Comparison of ENCODE assay signal across 10 cellular contexts in genomic region chr4:9498468-9499058, GRCh38. TPM values are rescaled to one million over a fixed set of nuclear protein-coding genes. Genes with fewer than 3 reads are reported as not detected.
DNase-seq lines count a peak whose midpoint lies in the region; ATAC-seq and TF ChIP-seq lines count a peak whose summit lies in the region.
"Not testable (repeated sequence)": the region's sequence is repeated elsewhere in the genome, so short reads cannot be mapped to it uniquely, and the experiment has no call there.
"Had no signal": no experiment of that assay in that cellular context is flagged by ENCODE, and none has a peak within 500 bp of the region (broad histone marks: within the 10 kb centered on the region; RNA-seq: fewer than 3 reads in every experiment).

No MANE protein-coding gene starts in this region.

- not testable (repeated sequence) for H3K9me3 Mint-ChIP-seq in brain; stimulated activated naive B cell treated with anti-CD40 and anti-IgM and Interleukin-4, amounts not matched to agents 10 μg/mL and 1 μg/mL and 100 μg/mL, for 72 hours

- peaks cover 47% of the 10 kb centered on the region for H3K27me3 Mint-ChIP-seq in brain
- H3K27me3 Mint-ChIP-seq in stimulated activated naive B cell treated with anti-CD40 and anti-IgM and Interleukin-4, amounts not matched to agents 10 μg/mL and 1 μg/mL and 100 μg/mL, for 72 hours, result peaks cover 25 to 51% of the 10 kb centered on the region in 2 donors

- 63% methylated on average over 12 of the region's 33 CpGs for WGBS in hepatocyte (ENCODE audit: low lambda C conversion rate, missing lambda C conversion rate)

- DNase-seq in ELF-1 (ENCODE audit: low read depth, low spot score), result peak; percentile 42
- DNase-seq in NT2/D1 (ENCODE audit: low read depth, low spot score); kidney epithelial cell (ENCODE audit: low read depth); stimulated activated naive B cell treated with anti-CD40 and anti-IgM and Interleukin-4, amounts not matched to agents 10 μg/mL and 1 μg/mL and 100 μg/mL, for 72 hours: not testable (repeated sequence)
- peak; percentile 26 for DNase-seq in hepatocyte (ENCODE audit: low spot score)
- peak; percentile 25 for DNase-seq in mucosa of gallbladder (ENCODE audit: low spot score)

- H4K20me1 ChIP-seq in hepatocyte (ENCODE audit: insufficient read depth, poor library complexity, severe bottlenecking), result not testable (repeated sequence)

- H3K36me3 Mint-ChIP-seq in brain; stimulated activated naive B cell treated with anti-CD40 and anti-IgM and Interleukin-4, amounts not matched to agents 10 μg/mL and 1 μg/mL and 100 μg/mL, for 72 hours: not testable (repeated sequence)

- not testable (repeated sequence) for ATAC-seq in stimulated activated naive B cell treated with anti-CD40 and anti-IgM and Interleukin-4, amounts not matched to agents 10 μg/mL and 1 μg/mL and 100 μg/mL, for 72 hours (replicated peaks)

- H3K9me2 ChIP-seq in hepatocyte (replicated peaks; ENCODE audit: insufficient read depth), result not testable (repeated sequence)

- peak overlapping the region; percentile 61 for H3K9ac ChIP-seq in NT2/D1 (ENCODE audit: insufficient read length, low read depth)

- H3K27me3 ChIP-seq in NT2/D1 (ENCODE audit: insufficient read depth, insufficient read length) (peaks cover 25% of the 10 kb centered on the region), kidney epithelial cell (ENCODE audit: control insufficient read depth, insufficient read depth, low read length) (peaks cover 15% of the 10 kb centered on the region)
- not testable (repeated sequence) for H3K27me3 ChIP-seq in hepatocyte

- H3K4me1 ChIP-seq in NT2/D1 (ENCODE audit: insufficient read depth, insufficient read length); hepatocyte (ENCODE audit: insufficient read depth): not testable (repeated sequence)

- H3K4me3 Mint-ChIP-seq in brain, result peak overlapping the region in 3 of 5 experiments; percentile 32 to 69 (median 68)
- peak overlapping the region; percentile 11 to 43 for H3K4me3 Mint-ChIP-seq in stimulated activated naive B cell treated with anti-CD40 and anti-IgM and Interleukin-4, amounts not matched to agents 10 μg/mL and 1 μg/mL and 100 μg/mL, for 72 hours

- H2AFZ ChIP-seq in hepatocyte, result peak overlapping the region; percentile 15

- not testable (repeated sequence) for H3K36me3 ChIP-seq in NT2/D1 (ENCODE audit: insufficient read depth, insufficient read length, low read length); hepatocyte (replicated peaks; ENCODE audit: insufficient read depth, low read depth); kidney epithelial cell (ENCODE audit: control insufficient read depth, insufficient read depth, low read length)

- not testable (repeated sequence) for H3K4me1 Mint-ChIP-seq in brain; stimulated activated naive B cell treated with anti-CD40 and anti-IgM and Interleukin-4, amounts not matched to agents 10 μg/mL and 1 μg/mL and 100 μg/mL, for 72 hours

- not testable (repeated sequence) for H3K27ac Mint-ChIP-seq in brain; stimulated activated naive B cell treated with anti-CD40 and anti-IgM and Interleukin-4, amounts not matched to agents 10 μg/mL and 1 μg/mL and 100 μg/mL, for 72 hours

- peak overlapping the region; percentile 76 for H3K4me2 ChIP-seq in hepatocyte

- TF ChIP-seq CTCF in brain (conservative IDR thresholded peaks at IDR 0.05); hepatocyte (IDR thresholded peaks at IDR 0.05; ENCODE audit: poor library complexity); kidney epithelial cell (IDR thresholded peaks at IDR 0.05; ENCODE audit: insufficient read depth, low read length, poor library complexity, severe bottlenecking): not testable (repeated sequence)

- H3K27ac ChIP-seq in hepatocyte, result not testable (repeated sequence)

- H3K4me3 ChIP-seq in NT2/D1 (ENCODE audit: insufficient read length, low read depth) (peak overlapping the region; percentile 45), kidney epithelial cell (ENCODE audit: low read depth, low read length) (peak overlapping the region; percentile 12)
- H3K4me3 ChIP-seq in hepatocyte, result not testable (repeated sequence)

- not testable (repeated sequence) for H3K79me2 ChIP-seq in hepatocyte

- not testable (repeated sequence) for H3K9me3 ChIP-seq in NT2/D1 (ENCODE audit: insufficient read depth, low read length); hepatocyte (ENCODE audit: low read depth)

RNA-seq across cellular contexts. Expression of gene DEFB131A, which starts 54.3 kb away (rescaled TPM):
- polyA plus RNA-seq in brain (ENCODE audit: insufficient read depth, low read depth, low replicate concordance), result not detected
- total RNA-seq in hepatocyte, result not detected in 2 replicates
- not detected in 2 replicates for polyA plus RNA-seq in hepatocyte
- total RNA-seq in kidney epithelial cell, result not detected in 2 replicates
- not detected for total RNA-seq in mucosa of gallbladder
- total RNA-seq: CD8-positive, alpha-beta memory T cell; K562 had no signal
- polyA plus RNA-seq: A549; CD8-positive, alpha-beta memory T cell; K562 had no signal
